8 cellular contexts compared by ENCODE assay signal in the genomic region with DNA sequence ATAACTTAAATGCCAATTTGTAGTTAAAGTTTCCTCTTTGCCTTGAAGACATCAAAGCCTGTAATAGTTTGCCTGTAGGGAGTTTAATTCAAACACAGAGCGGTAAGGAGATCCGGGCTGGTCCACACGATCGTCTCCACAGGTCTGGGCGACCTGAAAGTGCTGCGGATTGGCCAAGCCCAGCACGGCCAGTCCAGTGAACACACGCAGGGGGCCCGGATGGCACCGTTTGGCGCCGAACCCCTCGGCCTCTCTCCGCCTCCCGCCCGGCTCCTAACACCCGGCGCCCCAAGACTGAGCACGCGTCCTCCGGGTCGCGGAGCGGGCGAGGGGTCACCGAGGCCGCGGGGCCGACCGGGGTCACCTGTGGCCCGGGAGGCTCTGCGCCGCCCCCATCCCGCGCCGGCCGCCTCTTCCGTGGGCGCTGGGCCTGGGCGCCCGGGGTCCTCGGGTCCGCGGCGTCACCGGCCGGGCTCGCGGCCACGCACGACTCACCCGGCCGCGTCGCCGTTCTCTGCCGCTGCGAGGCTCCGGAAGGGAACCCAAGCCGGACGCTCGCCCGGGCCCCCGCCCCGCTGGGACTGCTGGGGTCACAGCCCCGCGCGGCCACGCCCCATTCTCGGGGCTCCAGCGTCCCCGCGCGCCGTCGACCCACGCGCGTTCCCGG. TPM values are rescaled to one million over a fixed set of nuclear protein-coding genes. Genes with fewer than 3 reads are reported as not detected.
DNase-seq lines count a peak whose midpoint lies in the region; ATAC-seq and TF ChIP-seq lines count a peak whose summit lies in the region.

No MANE protein-coding gene starts in this region.

- DNase-seq in GM03348 (ENCODE audit: low spot score): peak; percentile 84
- DNase-seq in NCI-H69 (lab: John Stamatoyannopoulos, UW): peak; percentile 10
- peak; percentile 71 for DNase-seq in activated T-cell treated with anti-CD3 and anti-CD28 coated beads, Interleukin-2, amount 50 U/mL, for 24 hours
- DNase-seq in erythroblast (lab: John Stamatoyannopoulos, UW): peak; percentile 55 to 65
- no peak for DNase-seq in stimulated activated naive B cell treated with anti-CD40 and anti-IgM and Interleukin-4, amounts not matched to agents 10 μg/mL and 1 μg/mL and 100 μg/mL, for 72 hours
- DNase-seq in epidermal melanocyte (ENCODE audit: insufficient read length, low spot score): no peak

- H3K27me3 Mint-ChIP-seq in activated T-cell treated with anti-CD3 and anti-CD28 coated beads, Interleukin-2, amount 50 U/mL, for 24 hours: peaks cover 26% of the 10 kb centered on the region
- H3K27me3 Mint-ChIP-seq in stimulated activated naive B cell treated with anti-CD40 and anti-IgM and Interleukin-4, amounts not matched to agents 10 μg/mL and 1 μg/mL and 100 μg/mL, for 72 hours: peaks cover 0 to 7% of the 10 kb centered on the region in 2 donors

- H3K27ac Mint-ChIP-seq in activated T-cell treated with anti-CD3 and anti-CD28 coated beads, Interleukin-2, amount 50 U/mL, for 24 hours: peak overlapping the region; percentile 88
- H3K27ac Mint-ChIP-seq in stimulated activated naive B cell treated with anti-CD40 and anti-IgM and Interleukin-4, amounts not matched to agents 10 μg/mL and 1 μg/mL and 100 μg/mL, for 72 hours: peak overlapping the region; percentile 96

- peaks cover 2% of the 10 kb centered on the region for H3K9me3 Mint-ChIP-seq in activated T-cell treated with anti-CD3 and anti-CD28 coated beads, Interleukin-2, amount 50 U/mL, for 24 hours
- no peaks in the 10 kb centered on the region for H3K9me3 Mint-ChIP-seq in stimulated activated naive B cell treated with anti-CD40 and anti-IgM and Interleukin-4, amounts not matched to agents 10 μg/mL and 1 μg/mL and 100 μg/mL, for 72 hours

- H3K4me1 ChIP-seq in mononuclear cell (ENCODE audit: insufficient read depth, low read length): peaks cover 35% of the 10 kb centered on the region

- peaks cover 44% of the 10 kb centered on the region for H3K4me1 Mint-ChIP-seq in activated T-cell treated with anti-CD3 and anti-CD28 coated beads, Interleukin-2, amount 50 U/mL, for 24 hours (ENCODE audit: low read depth)
- H3K4me1 Mint-ChIP-seq in stimulated activated naive B cell treated with anti-CD40 and anti-IgM and Interleukin-4, amounts not matched to agents 10 μg/mL and 1 μg/mL and 100 μg/mL, for 72 hours: peaks cover 11 to 30% of the 10 kb centered on the region in 2 donors

- H3K4me3 ChIP-seq in mononuclear cell (ENCODE audit: low read length): peak overlapping the region; percentile 57

- ATAC-seq in stimulated activated naive B cell treated with anti-CD40 and anti-IgM and Interleukin-4, amounts not matched to agents 10 μg/mL and 1 μg/mL and 100 μg/mL, for 72 hours (replicated peaks): peak; percentile 80 to 87
- no peak for ATAC-seq in GM21737 (IDR thresholded peaks at IDR 0.05; ENCODE audit: unreplicated experiment)

- H3K4me3 Mint-ChIP-seq in activated T-cell treated with anti-CD3 and anti-CD28 coated beads, Interleukin-2, amount 50 U/mL, for 24 hours: peak overlapping the region; percentile 84
- peak overlapping the region; percentile 89 to 92 for H3K4me3 Mint-ChIP-seq in stimulated activated naive B cell treated with anti-CD40 and anti-IgM and Interleukin-4, amounts not matched to agents 10 μg/mL and 1 μg/mL and 100 μg/mL, for 72 hours

- no peaks in the 10 kb centered on the region for H3K27me3 ChIP-seq in mononuclear cell (ENCODE audit: insufficient read depth, low read length)

- H3K36me3 Mint-ChIP-seq in activated T-cell treated with anti-CD3 and anti-CD28 coated beads, Interleukin-2, amount 50 U/mL, for 24 hours (ENCODE audit: low read depth): peaks cover 3% of the 10 kb centered on the region
- H3K36me3 Mint-ChIP-seq in stimulated activated naive B cell treated with anti-CD40 and anti-IgM and Interleukin-4, amounts not matched to agents 10 μg/mL and 1 μg/mL and 100 μg/mL, for 72 hours: peaks cover 0 to 4% of the 10 kb centered on the region in 2 donors

- TF ChIP-seq POLR2A in erythroblast (IDR thresholded peaks at IDR 0.05; ENCODE audit: low read length): no peak

- no peaks in the 10 kb centered on the region for H3K9me3 ChIP-seq in mononuclear cell (ENCODE audit: low read depth, low read length)

RNA-seq across cellular contexts. Expression of gene SERPINB6, which starts 0.5 kb away (rescaled TPM):
- total RNA-seq in mononuclear cell: 58.4 TPM

RNA-seq across cellular contexts. Expression of gene NQO2, which starts 28.8 kb away (rescaled TPM):
- 14.5 TPM for total RNA-seq in mononuclear cell

Comparison
In these comparisons a context has a peak if more than half of its experiments do, and no peak if none do; other contexts are left out.
1. DNase-seq: peak in GM03348 (single experiment), NCI-H69 (single experiment), activated T-cell treated with anti-CD3 and anti-CD28 coated beads, Interleukin-2, amount 50 U/mL, for 24 hours (single experiment) and erythroblast (2 of 2); none in stimulated activated naive B cell treated with anti-CD40 and anti-IgM and Interleukin-4, amounts not matched to agents 10 μg/mL and 1 μg/mL and 100 μg/mL, for 72 hours (single experiment) and epidermal melanocyte (single experiment).